In genomic region chr13:48730971-48731658, GRCh38 we compare ENCODE assay signal across 12 cellular contexts.
DNase-seq lines count a peak whose midpoint lies in the region; ATAC-seq and TF ChIP-seq lines count a peak whose summit lies in the region.
"Had no signal": no experiment of that assay in that cellular context is flagged by ENCODE, and none has a peak within 500 bp of the region (broad histone marks: within the 10 kb centered on the region; RNA-seq: fewer than 3 reads in every experiment).

No MANE protein-coding gene starts in this region.

- POLR2A ChIA-PET in activated CD8-positive, alpha-beta T cell treated with anti-CD3 and anti-CD28 coated beads for 36 hours (lab: Charles Lee), result interaction anchor here (0.9 kb wide), 1 partner anchor 150 kb away, joined by 3 read pairs; no protein-coding TSS in a partner anchor
- POLR2A ChIA-PET in activated CD8-positive, alpha-beta T cell treated with anti-CD3 and anti-CD28 coated beads, Interleukin-2, amount 10 ng/mL, durations not matched to agents 7 days and 5 days (lab: Charles Lee), result interaction anchor here (1.0 kb wide), 1 partner anchor 77 kb away, joined by 3 read pairs; the partner anchor contains the start of gene CYSLTR2

- H3K27me3 ChIP-seq in Karpas-422 (ENCODE audit: low read length) (no peaks in the 10 kb centered on the region), osteoblast (ENCODE audit: insufficient read depth, low read length) (peaks cover 6% of the 10 kb centered on the region)
- H3K27me3 ChIP-seq: thyroid gland had no signal

- no peaks in the 10 kb centered on the region for H3K9me3 Mint-ChIP-seq in activated CD8-positive, alpha-beta T cell treated with anti-CD3 and anti-CD28 coated beads for 36 hours
- no peaks in the 10 kb centered on the region for H3K9me3 Mint-ChIP-seq in activated CD8-positive, alpha-beta T cell treated with anti-CD3 and anti-CD28 coated beads, Interleukin-2, amount 10 ng/mL, durations not matched to agents 7 days and 5 days (ENCODE audit: insufficient read depth)

- H4K20me1 ChIP-seq in Karpas-422 (ENCODE audit: insufficient read depth, low read depth, low read length) (no peaks in the 10 kb centered on the region), osteoblast (ENCODE audit: insufficient read depth, low read length) (no peaks in the 10 kb centered on the region)

- H3K4me3 ChIP-seq in Karpas-422 (ENCODE audit: low read length) (no peak overlapping the region), osteoblast (ENCODE audit: insufficient read depth, low read length) (no peak overlapping the region)
- H3K4me3 ChIP-seq: thyroid gland had no signal

- peaks cover 8% of the 10 kb centered on the region for H3K4me1 Mint-ChIP-seq in activated CD8-positive, alpha-beta T cell treated with anti-CD3 and anti-CD28 coated beads for 36 hours (ENCODE audit: low read depth)
- peaks cover 14% of the 10 kb centered on the region for H3K4me1 Mint-ChIP-seq in activated CD8-positive, alpha-beta T cell treated with anti-CD3 and anti-CD28 coated beads, Interleukin-2, amount 10 ng/mL, durations not matched to agents 7 days and 5 days (ENCODE audit: low read depth)

- intact Hi-C loops in activated CD8-positive, alpha-beta T cell treated with anti-CD3 and anti-CD28 coated beads for 36 hours (cut with micrococcal nuclease), result no loop called here

- CTCF ChIA-PET in activated CD8-positive, alpha-beta T cell treated with anti-CD3 and anti-CD28 coated beads for 36 hours (lab: Charles Lee), result interaction anchor here (0.7 to 4.5 kb wide), 24 partner anchors 9 to 628 kb away, joined by 3 to 48 read pairs (median 4); no protein-coding TSS in a partner anchor
- CTCF ChIA-PET in activated CD8-positive, alpha-beta T cell treated with anti-CD3 and anti-CD28 coated beads, Interleukin-2, amount 10 ng/mL, durations not matched to agents 7 days and 5 days (lab: Charles Lee), result interaction anchor here (0.7 to 3.4 kb wide), 14 partner anchors 8 to 616 kb away, joined by 3 to 17 read pairs (median 3); partner anchors contain the start of gene CYSLTR2

- H3K36me3 ChIP-seq in Karpas-422 (ENCODE audit: insufficient read depth, low read length) (no peaks in the 10 kb centered on the region), osteoblast (ENCODE audit: insufficient read depth, low read length) (no peaks in the 10 kb centered on the region)
- H3K36me3 ChIP-seq: thyroid gland, WERI-Rb-1 had no signal

- no peak overlapping the region for H3K27ac ChIP-seq in Karpas-422 (ENCODE audit: low read length)
- H3K27ac ChIP-seq in osteoblast (ENCODE audit: low read depth, low read length), result peak overlapping the region; percentile 6
- H3K27ac ChIP-seq: thyroid gland, WERI-Rb-1 had no signal

- H3K79me2 ChIP-seq in Karpas-422 (ENCODE audit: low read length) (no peaks in the 10 kb centered on the region), osteoblast (ENCODE audit: insufficient read depth, low read length) (no peaks in the 10 kb centered on the region)

- DNase-seq in activated CD8-positive, alpha-beta T cell treated with anti-CD3 and anti-CD28 coated beads for 36 hours, result no peak
- no peak for DNase-seq in activated CD8-positive, alpha-beta T cell treated with anti-CD3 and anti-CD28 coated beads, Interleukin-2, amount 10 ng/mL, durations not matched to agents 7 days and 5 days
- DNase-seq in Karpas-422 (no peak), dermis blood vessel endothelial cell (peak; percentile 5), osteoblast (ENCODE audit: insufficient read length, low spot score, missing footprints) (peak; percentile 87), NCI-H2107 (lab: John Stamatoyannopoulos, UW) (no peak), GM20000 (ENCODE audit: low spot score) (no peak)
- DNase-seq: AML-193, WERI-Rb-1 had no signal

- H3K4me1 ChIP-seq in Karpas-422 (ENCODE audit: low read length) (peaks cover 35% of the 10 kb centered on the region), osteoblast (ENCODE audit: insufficient read depth, low read length) (peaks cover 12% of the 10 kb centered on the region)
- H3K4me1 ChIP-seq: thyroid gland had no signal

- H3K4me3 Mint-ChIP-seq in activated CD8-positive, alpha-beta T cell treated with anti-CD3 and anti-CD28 coated beads for 36 hours, result no peak overlapping the region
- no peak overlapping the region for H3K4me3 Mint-ChIP-seq in activated CD8-positive, alpha-beta T cell treated with anti-CD3 and anti-CD28 coated beads, Interleukin-2, amount 10 ng/mL, durations not matched to agents 7 days and 5 days

- no peak overlapping the region for H3K9ac ChIP-seq in Karpas-422 (ENCODE audit: low read length)

- H3K4me2 ChIP-seq in Karpas-422 (ENCODE audit: low read depth, low read length, poor library complexity, severe bottlenecking) (peak overlapping the region; percentile 47), osteoblast (ENCODE audit: insufficient read depth, low read length) (peak overlapping the region; percentile 31)

- H2AFZ ChIP-seq in Karpas-422 (ENCODE audit: low read length) (0 out of 2 replicates have a peak overlapping the region, but pooled peaks have one; percentile 54), osteoblast (ENCODE audit: low read length) (no peak overlapping the region)

- peak; percentile 62 for ATAC-seq in activated CD8-positive, alpha-beta T cell treated with anti-CD3 and anti-CD28 coated beads for 36 hours
- ATAC-seq in activated CD8-positive, alpha-beta T cell treated with anti-CD3 and anti-CD28 coated beads, Interleukin-2, amount 10 ng/mL, durations not matched to agents 7 days and 5 days, result no peak
- ATAC-seq in GM21825 (IDR thresholded peaks at IDR 0.05; ENCODE audit: unreplicated experiment), result no peak

- H3K27me3 Mint-ChIP-seq in activated CD8-positive, alpha-beta T cell treated with anti-CD3 and anti-CD28 coated beads for 36 hours, result peaks cover 4% of the 10 kb centered on the region
- H3K27me3 Mint-ChIP-seq in activated CD8-positive, alpha-beta T cell treated with anti-CD3 and anti-CD28 coated beads, Interleukin-2, amount 10 ng/mL, durations not matched to agents 7 days and 5 days (ENCODE audit: low read depth), result peaks cover 5% of the 10 kb centered on the region

- H3K9me2 ChIP-seq in Karpas-422 (replicated peaks; ENCODE audit: insufficient read depth, low read length), result no peaks in the 10 kb centered on the region

- H3K9me3 ChIP-seq in Karpas-422 (ENCODE audit: low read length), result no peaks in the 10 kb centered on the region
- H3K9me3 ChIP-seq in osteoblast (ENCODE audit: low read depth, low read length), result no peaks in the 10 kb centered on the region
- H3K9me3 ChIP-seq: thyroid gland had no signal

- no peak overlapping the region for H3K27ac Mint-ChIP-seq in activated CD8-positive, alpha-beta T cell treated with anti-CD3 and anti-CD28 coated beads for 36 hours
- no peak overlapping the region for H3K27ac Mint-ChIP-seq in activated CD8-positive, alpha-beta T cell treated with anti-CD3 and anti-CD28 coated beads, Interleukin-2, amount 10 ng/mL, durations not matched to agents 7 days and 5 days
- H3K27ac Mint-ChIP-seq: activated naive CD8-positive, alpha-beta T cell had no signal

- no peak for TF ChIP-seq CTCF in activated CD8-positive, alpha-beta T cell treated with anti-CD3 and anti-CD28 coated beads for 36 hours (IDR thresholded peaks at IDR 0.05)
- TF ChIP-seq CTCF in osteoblast (IDR thresholded peaks at IDR 0.05; ENCODE audit: extremely low read depth, low read depth, low read length) (no peak), GM20000 (IDR thresholded peaks at IDR 0.05; ENCODE audit: extremely low read depth, missing control alignments) (no peak)

- no peaks in the 10 kb centered on the region for H3K36me3 Mint-ChIP-seq in activated CD8-positive, alpha-beta T cell treated with anti-CD3 and anti-CD28 coated beads for 36 hours (ENCODE audit: low read depth)
- H3K36me3 Mint-ChIP-seq in activated CD8-positive, alpha-beta T cell treated with anti-CD3 and anti-CD28 coated beads, Interleukin-2, amount 10 ng/mL, durations not matched to agents 7 days and 5 days (ENCODE audit: low read depth), result no peaks in the 10 kb centered on the region
- H3K36me3 Mint-ChIP-seq: activated naive CD8-positive, alpha-beta T cell had no signal

Comparison
In these comparisons a context has a peak if more than half of its experiments do, and no peak if none do; other contexts are left out.
1. DNase-seq: peak in dermis blood vessel endothelial cell (single experiment) and osteoblast (single experiment); none in activated CD8-positive, alpha-beta T cell treated with anti-CD3 and anti-CD28 coated beads for 36 hours (single experiment), activated CD8-positive, alpha-beta T cell treated with anti-CD3 and anti-CD28 coated beads, Interleukin-2, amount 10 ng/mL, durations not matched to agents 7 days and 5 days (single experiment), Karpas-422 (single experiment), NCI-H2107 (single experiment) and GM20000 (single experiment).